In the genomic region with DNA sequence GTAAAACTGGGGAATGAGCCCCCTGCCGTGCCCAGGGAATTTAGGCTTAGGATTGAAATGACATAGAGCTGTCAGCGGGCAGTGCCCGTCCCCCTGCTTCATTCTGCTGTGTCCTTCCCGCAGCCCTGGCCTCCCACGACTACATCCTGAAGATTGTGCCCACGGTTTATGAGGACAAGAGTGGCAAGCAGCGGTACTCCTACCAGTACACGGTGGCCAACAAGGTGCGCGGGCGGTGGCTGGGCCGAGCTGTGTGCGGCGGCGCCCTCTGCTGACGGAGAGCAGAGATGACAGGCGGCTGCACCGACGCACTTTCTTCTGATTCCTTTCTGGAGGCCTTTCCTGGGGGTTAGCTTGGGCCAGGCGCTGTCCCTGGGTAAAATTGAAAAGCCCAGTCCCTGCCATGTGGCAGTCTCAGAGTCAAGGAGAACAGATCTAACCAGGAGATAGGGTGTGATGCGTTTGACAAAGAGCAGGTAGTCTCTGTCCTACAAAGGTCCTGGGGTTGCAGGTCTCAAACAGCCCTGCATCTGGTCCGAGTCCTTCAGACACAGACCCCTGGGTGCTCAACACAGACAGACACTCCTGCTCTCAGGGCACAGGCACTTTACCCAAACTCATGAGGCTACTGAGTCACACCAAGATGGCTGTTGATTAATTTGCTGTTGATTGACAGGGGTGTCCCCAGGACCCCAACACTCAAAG, we compare ENCODE assay signal across 9 cellular contexts. TPM values are rescaled to one million over a fixed set of nuclear protein-coding genes. Genes with fewer than 3 reads are reported as not detected.
A peak's percentile ranks its signal among the peaks of the same experiment; 100 is the strongest.
DNase-seq lines count a peak whose midpoint lies in the region; ATAC-seq and TF ChIP-seq lines count a peak whose summit lies in the region.
"Had no signal": no experiment of that assay in that cellular context is flagged by ENCODE, and none has a peak within 500 bp of the region (broad histone marks: within the 10 kb centered on the region; RNA-seq: fewer than 3 reads in every experiment).

No MANE protein-coding gene starts in this region.

- H3K36me3 ChIP-seq in ascending aorta = peaks cover 26 to 55% of the 10 kb centered on the region in 2 donors
- H3K36me3 ChIP-seq in skeletal muscle tissue (ENCODE audit: control insufficient read depth in 3 of 3, insufficient read depth in 3 of 3, low read length in 3 of 3) = peaks cover 28 to 30% (median 29%) of the 10 kb centered on the region in 3 donors

- DNase-seq in CD1c-positive myeloid dendritic cell (ENCODE audit: extremely low spot score) (peak; percentile 80), LoVo (ENCODE audit: low spot score) (peak; percentile 68), T-helper 9 cell (peak; percentile 69), ascending aorta (ENCODE audit: low spot score in 2 of 2) (peak in 1 of 2 donors; percentile 91), hippocampal formation (lab: John Stamatoyannopoulos, UW) (peak; percentile 29 to 34)

- H3K9me3 ChIP-seq in ascending aorta = no peaks in the 10 kb centered on the region
- no peaks in the 10 kb centered on the region for H3K9me3 ChIP-seq in skeletal muscle tissue (ENCODE audit: control insufficient read depth in 3 of 3, low read length in 3 of 3)

- H3K27ac ChIP-seq in ascending aorta (peak overlapping the region; percentile 93 to 94), skeletal muscle tissue (ENCODE audit: low read depth, low read length) (no peak overlapping the region)
- H3K27ac ChIP-seq: SK-N-MC had no signal

- H3K9ac ChIP-seq in skeletal muscle tissue (ENCODE audit: low read depth in 1 of 3, low read length in 3 of 3) = peak overlapping the region; percentile 17 to 57 (median 34)

- peak; percentile 96 to 98 (median 97) for TF ChIP-seq CTCF in ascending aorta (IDR thresholded peaks at IDR 0.05)

- H3K4me3 ChIP-seq in ascending aorta (peak overlapping the region in 1 of 2 donors; percentile 11), skeletal muscle tissue (ENCODE audit: low read length in 3 of 3) (peak overlapping the region in 1 of 3 donors; percentile 25)
- H3K4me3 ChIP-seq: SK-N-MC had no signal

- peaks cover 18 to 22% of the 10 kb centered on the region in 2 donors for H3K4me1 ChIP-seq in ascending aorta
- H3K4me1 ChIP-seq in skeletal muscle tissue (ENCODE audit: control insufficient read depth in 3 of 3, insufficient read depth in 3 of 3, low read length in 3 of 3) = peaks cover 8 to 14% (median 12%) of the 10 kb centered on the region in 3 donors

- intact Hi-C loops in ascending aorta (cut with DNase I) = loop anchor here (1.0 to 5.0 kb wide), 3 partner anchors 60 to 217 kb away; partner anchors contain the start of gene DUSP1

- no peaks in the 10 kb centered on the region for H3K27me3 ChIP-seq in ascending aorta
- no peaks in the 10 kb centered on the region for H3K27me3 ChIP-seq in skeletal muscle tissue (ENCODE audit: control insufficient read depth in 3 of 3, insufficient read depth in 3 of 3, low read length in 3 of 3)

- ATAC-seq in GM19438 (IDR thresholded peaks at IDR 0.05; ENCODE audit: low read depth, unreplicated experiment) = peak; percentile 60
- ATAC-seq in HG02938 (IDR thresholded peaks at IDR 0.05; ENCODE audit: unreplicated experiment) = no peak

RNA-seq across cellular contexts. Expression of gene RPL26L1, which starts 26.8 kb away (rescaled TPM):
- total RNA-seq in ascending aorta (0.75 TPM), skeletal muscle tissue (11.5 TPM)

RNA-seq across cellular contexts. Expression of gene ATP6V0E1, which starts 51.1 kb away (rescaled TPM):
- total RNA-seq in ascending aorta (62.6 TPM), skeletal muscle tissue (91.3 TPM)
